ENCODE assay signal across 1 cellular context in the genomic region with DNA sequence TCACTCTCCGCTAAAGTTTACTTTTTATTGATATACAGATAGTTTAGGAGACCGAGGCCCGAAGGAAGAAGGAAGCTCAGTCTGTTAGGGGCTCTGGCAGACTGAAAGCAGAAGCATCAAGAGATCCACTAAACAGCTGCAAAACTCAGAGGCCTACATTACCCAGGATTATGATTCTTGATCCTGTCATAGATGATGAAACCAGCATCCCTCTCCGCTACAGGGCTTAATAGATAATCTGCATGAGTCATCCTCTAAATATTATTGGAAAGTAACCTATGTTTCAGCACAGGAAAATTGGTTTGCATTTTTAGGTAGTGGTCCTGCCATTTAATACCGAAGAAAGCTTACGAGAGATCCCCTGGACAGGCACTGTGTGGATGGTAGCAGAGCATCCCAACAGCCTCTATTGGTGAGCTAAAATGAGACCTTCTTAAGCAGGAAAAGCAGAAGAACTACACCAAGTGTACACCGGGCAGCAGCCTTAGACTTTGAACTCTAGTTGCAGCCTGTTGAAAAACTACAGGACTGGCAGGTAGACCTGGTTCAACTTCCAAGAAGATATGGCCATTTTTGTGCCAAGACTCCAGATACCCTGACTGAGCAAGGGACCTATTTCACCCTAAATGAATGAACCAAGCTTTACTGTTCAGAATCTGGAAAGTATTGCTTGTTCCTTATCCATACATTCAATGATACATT.
TF ChIP-seq lines count a peak whose summit lies in the region.

No MANE protein-coding gene starts in this region.

TF ChIP-seq in HepG2, 621 proteins besides CTCF, POLR2A, EP300 and RAD21:
- TF ChIP-seq FOSL2 (CRISPR knock-in tag; IDR thresholded peaks at IDR 0.05): peak; percentile 32; the same call in 1 of the 2 replicates
- no peak for TF ChIP-seq ZNF776 (CRISPR knock-in tag; IDR thresholded peaks at IDR 0.05)
